In genomic region chr10:60130130-60130579, GRCh38 we compare ENCODE assay signal across 10 cellular contexts.
DNase-seq lines count a peak whose midpoint lies in the region; ATAC-seq and TF ChIP-seq lines count a peak whose summit lies in the region.
"Had no signal": no experiment of that assay in that cellular context is flagged by ENCODE, and none has a peak within 500 bp of the region (broad histone marks: within the 10 kb centered on the region; RNA-seq: fewer than 3 reads in every experiment).

No MANE protein-coding gene starts in this region.

- H3K9me3 ChIP-seq in trophoblast cell (ENCODE audit: insufficient read depth, low read depth, low read length) = no peaks in the 10 kb centered on the region
- H3K9me3 ChIP-seq: mucosa of descending colon had no signal

- peak; percentile 57 for DNase-seq in WTC11 (ENCODE audit: low spot score)
- DNase-seq in trophoblast cell = no peak
- DNase-seq in stimulated activated CD8-positive, alpha-beta memory T cell treated with anti-CD3 and anti-CD28 coated beads, Interleukin-4, amount 100 ng/mL, for 48 hours = no peak
- no peak for DNase-seq in HuH-7 (ENCODE audit: low spot score)
- DNase-seq in HuH-7.5 (ENCODE audit: low spot score) = no peak
- DNase-seq: activated CD4-positive, alpha-beta memory T cell treated with anti-CD3 and anti-CD28 coated beads for 36 hours; mucosa of descending colon had no signal

- H3K27me3 ChIP-seq in trophoblast cell (ENCODE audit: insufficient read depth, low read length) = no peaks in the 10 kb centered on the region

- H3K14ac ChIP-seq in trophoblast cell (ENCODE audit: low read length) = peak overlapping the region; percentile 53

- peaks cover 2% of the 10 kb centered on the region for H3K79me2 ChIP-seq in trophoblast cell (ENCODE audit: control insufficient read depth, insufficient read depth, low read length, poor library complexity)

- ATAC-seq in GM19395 (IDR thresholded peaks at IDR 0.05; ENCODE audit: unreplicated experiment) = peak; percentile 48
- peak; percentile 64 for ATAC-seq in HG03108 (IDR thresholded peaks at IDR 0.05; ENCODE audit: unreplicated experiment)
- ATAC-seq in WTC11 = peak; percentile 97
- ATAC-seq in HG02870 (IDR thresholded peaks at IDR 0.05; ENCODE audit: unreplicated experiment) = no peak
- ATAC-seq: mucosa of descending colon had no signal

- peaks cover 23% of the 10 kb centered on the region for H3K4me1 Mint-ChIP-seq in WTC11

- H3K27ac ChIP-seq in trophoblast cell (ENCODE audit: low read depth, low read length) = no peak overlapping the region

- H4K91ac ChIP-seq in trophoblast cell (ENCODE audit: low read depth, low read length) = peak overlapping the region; percentile 28

- no peak overlapping the region for H3K4ac ChIP-seq in trophoblast cell (ENCODE audit: low read depth, low read length)

- H3K79me1 ChIP-seq in trophoblast cell (ENCODE audit: low read length) = peaks cover 8% of the 10 kb centered on the region

- H2AFZ ChIP-seq in trophoblast cell (ENCODE audit: insufficient read depth, low read length, poor library complexity) = peak overlapping the region; percentile 45

- CTCF ChIA-PET in WTC11 (lab: Charles Lee) = interaction anchor here (1.4 kb wide), 1 partner anchor 74 kb away, joined by 3 read pairs; no protein-coding TSS in a partner anchor

- peaks cover 19% of the 10 kb centered on the region; the same call in 1 of the 2 replicates for H3K36me3 Mint-ChIP-seq in WTC11

- no peak overlapping the region for H3K4me3 ChIP-seq in trophoblast cell (ENCODE audit: low read depth, low read length)
- H3K4me3 ChIP-seq: mucosa of descending colon had no signal

- no peak overlapping the region for H3K4me2 ChIP-seq in trophoblast cell (ENCODE audit: low read length)

- H3K36me3 ChIP-seq in trophoblast cell (ENCODE audit: control insufficient read depth in 1 of 2, insufficient read depth in 2 of 2, low read length in 2 of 2) = peaks cover 3 to 4% of the 10 kb centered on the region in 2 experiments

- H2BK120ac ChIP-seq in trophoblast cell (ENCODE audit: insufficient read depth, low read length, poor library complexity) = peak overlapping the region; percentile 17

- POLR2A ChIA-PET in WTC11 (lab: Charles Lee) = no interaction called here

- peak overlapping the region; percentile 91 for H3K27ac Mint-ChIP-seq in WTC11
- H3K27ac Mint-ChIP-seq: activated CD4-positive, alpha-beta memory T cell treated with anti-CD3 and anti-CD28 coated beads for 36 hours had no signal

- peak overlapping the region; percentile 54 for H2BK12ac ChIP-seq in trophoblast cell (ENCODE audit: low read length)

- H3K4me1 ChIP-seq in trophoblast cell (ENCODE audit: control insufficient read depth in 1 of 2, insufficient read depth in 2 of 2, low read length in 2 of 2) = peaks cover 4 to 7% of the 10 kb centered on the region in 2 experiments

- no peak overlapping the region for H4K12ac ChIP-seq in trophoblast cell (ENCODE audit: low read depth, low read length)

- peak overlapping the region; percentile 84 for H3K18ac ChIP-seq in trophoblast cell (ENCODE audit: low read length)

- TF ChIP-seq CTCF in WTC11 (IDR thresholded peaks at IDR 0.05) = no peak

- no peak overlapping the region for H3K9ac ChIP-seq in trophoblast cell (ENCODE audit: low read length)

- peak overlapping the region; percentile 41 for H2AK5ac ChIP-seq in trophoblast cell (ENCODE audit: low read length)

- no peaks in the 10 kb centered on the region for H3K9me3 Mint-ChIP-seq in WTC11
- H3K9me3 Mint-ChIP-seq: activated CD4-positive, alpha-beta memory T cell treated with anti-CD3 and anti-CD28 coated beads for 36 hours had no signal

- no peak overlapping the region for H4K8ac ChIP-seq in trophoblast cell (ENCODE audit: low read depth, low read length)

- no peak overlapping the region for H2BK5ac ChIP-seq in trophoblast cell (ENCODE audit: low read depth, low read length, poor library complexity)

- WGBS in trophoblast cell (ENCODE audit: extremely low coverage, insufficient coverage, insufficient read length) = no CpG with 5 or more reads among the region's 1 CpG

- H3K27me3 Mint-ChIP-seq in WTC11 (ENCODE audit: low read depth) = no peaks in the 10 kb centered on the region
- H3K27me3 Mint-ChIP-seq: activated CD4-positive, alpha-beta memory T cell treated with anti-CD3 and anti-CD28 coated beads for 36 hours had no signal

- no peak overlapping the region for H3K23ac ChIP-seq in trophoblast cell (ENCODE audit: low read length)

- peak overlapping the region; percentile 37 for H3K4me3 Mint-ChIP-seq in WTC11
- H3K4me3 Mint-ChIP-seq: activated CD4-positive, alpha-beta memory T cell treated with anti-CD3 and anti-CD28 coated beads for 36 hours had no signal

TF ChIP-seq in WTC11, 78 proteins besides CTCF, POLR2A, EP300 and RAD21 (continues in another document):
- TF ChIP-seq MLX (CRISPR knock-in tag; IDR thresholded peaks at IDR 0.05) = no peak
- no peak for TF ChIP-seq ZNF671 (CRISPR knock-in tag; IDR thresholded peaks at IDR 0.05)
- TF ChIP-seq, protein P1, sequence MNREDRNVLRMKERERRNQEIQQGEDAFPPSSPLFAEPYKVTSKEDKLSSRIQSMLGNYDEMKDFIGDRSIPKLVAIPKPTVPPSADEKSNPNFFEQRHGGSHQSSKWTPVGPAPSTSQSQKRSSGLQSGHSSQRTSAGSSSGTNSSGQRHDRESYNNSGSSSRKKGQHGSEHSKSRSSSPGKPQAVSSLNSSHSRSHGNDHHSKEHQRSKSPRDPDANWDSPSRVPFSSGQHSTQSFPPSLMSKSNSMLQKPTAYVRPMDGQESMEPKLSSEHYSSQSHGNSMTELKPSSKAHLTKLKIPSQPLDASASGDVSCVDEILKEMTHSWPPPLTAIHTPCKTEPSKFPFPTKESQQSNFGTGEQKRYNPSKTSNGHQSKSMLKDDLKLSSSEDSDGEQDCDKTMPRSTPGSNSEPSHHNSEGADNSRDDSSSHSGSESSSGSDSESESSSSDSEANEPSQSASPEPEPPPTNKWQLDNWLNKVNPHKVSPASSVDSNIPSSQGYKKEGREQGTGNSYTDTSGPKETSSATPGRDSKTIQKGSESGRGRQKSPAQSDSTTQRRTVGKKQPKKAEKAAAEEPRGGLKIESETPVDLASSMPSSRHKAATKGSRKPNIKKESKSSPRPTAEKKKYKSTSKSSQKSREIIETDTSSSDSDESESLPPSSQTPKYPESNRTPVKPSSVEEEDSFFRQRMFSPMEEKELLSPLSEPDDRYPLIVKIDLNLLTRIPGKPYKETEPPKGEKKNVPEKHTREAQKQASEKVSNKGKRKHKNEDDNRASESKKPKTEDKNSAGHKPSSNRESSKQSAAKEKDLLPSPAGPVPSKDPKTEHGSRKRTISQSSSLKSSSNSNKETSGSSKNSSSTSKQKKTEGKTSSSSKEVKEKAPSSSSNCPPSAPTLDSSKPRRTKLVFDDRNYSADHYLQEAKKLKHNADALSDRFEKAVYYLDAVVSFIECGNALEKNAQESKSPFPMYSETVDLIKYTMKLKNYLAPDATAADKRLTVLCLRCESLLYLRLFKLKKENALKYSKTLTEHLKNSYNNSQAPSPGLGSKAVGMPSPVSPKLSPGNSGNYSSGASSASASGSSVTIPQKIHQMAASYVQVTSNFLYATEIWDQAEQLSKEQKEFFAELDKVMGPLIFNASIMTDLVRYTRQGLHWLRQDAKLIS (CRISPR knock-in tag; IDR thresholded peaks at IDR 0.05; ENCODE audit: borderline replicate concordance) = no peak
- no peak for TF ChIP-seq CBFB (CRISPR knock-in tag; IDR thresholded peaks at IDR 0.05; ENCODE audit: low read depth)
- TF ChIP-seq TEAD4 (CRISPR knock-in tag; IDR thresholded peaks at IDR 0.05) = no peak
- TF ChIP-seq NR1H2 (CRISPR knock-in tag; IDR thresholded peaks at IDR 0.05) = no peak
- no peak for TF ChIP-seq E2F4 (CRISPR knock-in tag; IDR thresholded peaks at IDR 0.05; ENCODE audit: borderline replicate concordance, low read depth)
- TF ChIP-seq STAT6 (CRISPR knock-in tag; conservative IDR thresholded peaks at IDR 0.05; ENCODE audit: low read depth) = no peak
- no peak for TF ChIP-seq ZNF219 (CRISPR knock-in tag; IDR thresholded peaks at IDR 0.05; ENCODE audit: borderline replicate concordance)
- no peak for TF ChIP-seq ZNF423 (CRISPR knock-in tag; IDR thresholded peaks at IDR 0.05)
- TF ChIP-seq GABPB1 (CRISPR knock-in tag; IDR thresholded peaks at IDR 0.05) = no peak
